17 cellular contexts compared by ENCODE assay signal in genomic region chr5:123776761-123777160, GRCh38.
A peak's percentile ranks its signal among the peaks of the same experiment; 100 is the strongest.
DNase-seq lines count a peak whose midpoint lies in the region; FAIRE-seq and TF ChIP-seq lines count a peak whose summit lies in the region.
"Had no signal": no experiment of that assay in that cellular context is flagged by ENCODE, and none has a peak within 500 bp of the region (broad histone marks: within the 10 kb centered on the region; RNA-seq: fewer than 3 reads in every experiment).

No MANE protein-coding gene starts in this region.

- TF ChIP-seq POLR2A in GM12891 (IDR thresholded peaks at IDR 0.05; ENCODE audit: low read depth, low read length) = no peak

- H3K27me3 ChIP-seq in bronchial epithelial cell (ENCODE audit: control insufficient read depth, insufficient read depth, low read length) = peaks cover under 1% of the 10 kb centered on the region
- H3K27me3 ChIP-seq: esophagus muscularis mucosa, suprapubic skin had no signal

- no peaks in the 10 kb centered on the region for H3K36me3 ChIP-seq in bronchial epithelial cell (ENCODE audit: control insufficient read depth, insufficient read depth, low read length)
- H3K36me3 ChIP-seq: esophagus muscularis mucosa, suprapubic skin had no signal

- DNase-seq in AG08396 (ENCODE audit: low spot score) = peak; percentile 21
- DNase-seq in LHCN-M2 (ENCODE audit: low read depth) = peak; percentile 87
- peak; percentile 50 for DNase-seq in bronchial epithelial cell (ENCODE audit: low read depth)
- DNase-seq in kidney tubule cell (ENCODE audit: low spot score) = peak; percentile 78
- DNase-seq in GM12891 (ENCODE audit: insufficient read length, low spot score) = no peak
- no peak for DNase-seq in Kasumi-1 (lab: John Stamatoyannopoulos, UW)
- DNase-seq in activated naive CD4-positive, alpha-beta T cell treated with anti-CD3 and anti-CD28 coated beads, Interleukin-2, amount 50 U/mL, for 16 hours = no peak
- DNase-seq in GM13976 (ENCODE audit: low spot score) = no peak
- DNase-seq: activated CD4-positive, alpha-beta T cell treated with anti-CD3 and anti-CD28 coated beads, Interleukin-2, amount 50 U/mL, for 4 hours; activated T-cell treated with anti-CD3 and anti-CD28 coated beads, Interleukin-2, amount 50 U/mL, for 72 hours; DMS153; H9; NCI-H1092 treated with DMSO at 0.1 percent for 48 hours; stimulated activated CD4-positive, alpha-beta T cell treated with anti-CD3 and anti-CD28 coated beads, Interleukin-2, amount 100 ng/mL, for 24 hours had no signal

- in situ Hi-C loops in GM13976 (cut with MboI; ENCODE audit: low sequenced_read_pairs, unreplicated experiment) = no loop called here

- TF ChIP-seq CTCF in bronchial epithelial cell (IDR thresholded peaks at IDR 0.05; ENCODE audit: insufficient read depth, low read length, severe bottlenecking) (no peak), GM13976 (IDR thresholded peaks at IDR 0.05; ENCODE audit: borderline replicate concordance, control extremely low read depth, extremely low read depth, insufficient read depth, missing control alignments) (no peak)

- no peak overlapping the region for H3K4me3 ChIP-seq in bronchial epithelial cell (ENCODE audit: low read depth, low read length)
- H3K4me3 ChIP-seq: esophagus muscularis mucosa, lung, suprapubic skin had no signal

- no peak for FAIRE-seq in bronchial epithelial cell (lab: Jason Lieb, UNC)
- no peak for FAIRE-seq in GM12891 (lab: Jason Lieb, UNC)

TF ChIP-seq in GM12891, 5 proteins besides CTCF, POLR2A, EP300 and RAD21:
- TF ChIP-seq SPI1 (IDR thresholded peaks at IDR 0.05; ENCODE audit: low read depth, low read length) (no peak), PAX5 (IDR thresholded peaks at IDR 0.05; ENCODE audit: insufficient read depth, low read length, severe bottlenecking) (no peak), POLR2AphosphoS5 (IDR thresholded peaks at IDR 0.05; ENCODE audit: low read depth, low read length) (no peak), POU2F2 (IDR thresholded peaks at IDR 0.05; ENCODE audit: low read depth, low read length) (no peak), TAF1 (IDR thresholded peaks at IDR 0.05; ENCODE audit: low read depth, low read length) (no peak)

Comparison
In these comparisons a context has a peak if more than half of its experiments do, and no peak if none do; other contexts are left out.
1. DNase-seq: peak in AG08396 (single experiment), LHCN-M2 (single experiment), bronchial epithelial cell (single experiment) and kidney tubule cell (single experiment); none in GM12891 (single experiment), Kasumi-1 (0 of 2), activated naive CD4-positive, alpha-beta T cell treated with anti-CD3 and anti-CD28 coated beads, Interleukin-2, amount 50 U/mL, for 16 hours (single experiment) and GM13976 (single experiment).